In genomic region chrX:65451663-65452062, GRCh38 we compare ENCODE assay signal across 9 cellular contexts.
DNase-seq lines count a peak whose midpoint lies in the region; ATAC-seq and TF ChIP-seq lines count a peak whose summit lies in the region.
"Had no signal": no experiment of that assay in that cellular context is flagged by ENCODE, and none has a peak within 500 bp of the region (broad histone marks: within the 10 kb centered on the region; RNA-seq: fewer than 3 reads in every experiment).

No MANE protein-coding gene starts in this region.

- no peaks in the 10 kb centered on the region for H3K4me1 Mint-ChIP-seq in activated naive CD8-positive, alpha-beta T cell treated with anti-CD3 and anti-CD28 coated beads, Interleukin-2, amount 50 U/mL, for 24 hours
- H3K4me1 Mint-ChIP-seq in activated naive CD8-positive, alpha-beta T cell treated with anti-CD3 and anti-CD28 coated beads for 36 hours: no peaks in the 10 kb centered on the region
- no peaks in the 10 kb centered on the region for H3K4me1 Mint-ChIP-seq in nephron

- no peak overlapping the region for H3K4me3 Mint-ChIP-seq in activated naive CD8-positive, alpha-beta T cell treated with anti-CD3 and anti-CD28 coated beads, Interleukin-2, amount 50 U/mL, for 24 hours
- H3K4me3 Mint-ChIP-seq in activated naive CD8-positive, alpha-beta T cell treated with anti-CD3 and anti-CD28 coated beads for 36 hours: no peak overlapping the region
- no peak overlapping the region for H3K4me3 Mint-ChIP-seq in nephron
- H3K4me3 Mint-ChIP-seq: dendritic cell treated with granulocyte-macrophage colony-stimulating factor and Interleukin-4, amounts not matched to agents 40 ng/mL and 50 ng/mL, for 4 days had no signal

- H3K4me2 ChIP-seq in mammary epithelial cell (ENCODE audit: insufficient read depth, low read depth, low read length): no peak overlapping the region

- BruUV-seq in mammary epithelial cell (replicated peaks; lab: Mats Ljungman, UMichigan): no TSS peak

- H3K4me1 ChIP-seq in mammary epithelial cell (ENCODE audit: insufficient read depth, low read length): no peaks in the 10 kb centered on the region

- no peak overlapping the region for H3K9ac ChIP-seq in mammary epithelial cell (ENCODE audit: insufficient read depth, low read length)

- TF ChIP-seq POLR2A in NB4 (IDR thresholded peaks at IDR 0.05; ENCODE audit: extremely low read depth, insufficient read length): no peak

- TF ChIP-seq CTCF in NB4 (IDR thresholded peaks at IDR 0.05; ENCODE audit: low read depth, low read length): peak; percentile 52
- TF ChIP-seq CTCF in mammary epithelial cell (conservative IDR thresholded peaks at IDR 0.05 in 1 of 2, IDR thresholded peaks at IDR 0.05 in 1 of 2; ENCODE audit: extremely low read depth in 1 of 2, insufficient read depth in 1 of 2, low read depth in 1 of 2, low read length in 2 of 2): peak; percentile 53 to 67
- TF ChIP-seq CTCF in nephron (IDR thresholded peaks at IDR 0.05; ENCODE audit: unreplicated experiment in 3 of 3): peak; percentile 35 to 53 (median 48)

- H3K9me3 Mint-ChIP-seq in activated naive CD8-positive, alpha-beta T cell treated with anti-CD3 and anti-CD28 coated beads, Interleukin-2, amount 50 U/mL, for 24 hours: no peaks in the 10 kb centered on the region
- peaks cover 3% of the 10 kb centered on the region for H3K9me3 Mint-ChIP-seq in activated naive CD8-positive, alpha-beta T cell treated with anti-CD3 and anti-CD28 coated beads for 36 hours
- peaks cover 34% of the 10 kb centered on the region for H3K9me3 Mint-ChIP-seq in nephron

- H3K9me3 ChIP-seq in mammary epithelial cell (replicated peaks; ENCODE audit: insufficient read depth, low read length): peaks cover 3% of the 10 kb centered on the region

- no peak overlapping the region for H3K27ac Mint-ChIP-seq in activated naive CD8-positive, alpha-beta T cell treated with anti-CD3 and anti-CD28 coated beads, Interleukin-2, amount 50 U/mL, for 24 hours
- no peak overlapping the region for H3K27ac Mint-ChIP-seq in activated naive CD8-positive, alpha-beta T cell treated with anti-CD3 and anti-CD28 coated beads for 36 hours
- no peak overlapping the region for H3K27ac Mint-ChIP-seq in nephron
- H3K27ac Mint-ChIP-seq: dendritic cell treated with granulocyte-macrophage colony-stimulating factor and Interleukin-4, amounts not matched to agents 40 ng/mL and 50 ng/mL, for 4 days had no signal

- H2AFZ ChIP-seq in mammary epithelial cell (ENCODE audit: low read depth, low read length): no peak overlapping the region

- H3K27ac ChIP-seq in mammary epithelial cell (ENCODE audit: insufficient read depth, low read depth, low read length) (no peak overlapping the region), substantia nigra (ENCODE audit: low read depth, low read length, poor library complexity, severe bottlenecking) (no peak overlapping the region)

- in situ Hi-C loops in mammary epithelial cell (cut with MboI; ENCODE audit: low sequenced_read_pairs in 2 of 2): no loop called here

- peak; percentile 6 for DNase-seq in activated naive CD8-positive, alpha-beta T cell treated with anti-CD3 and anti-CD28 coated beads, Interleukin-2, amount 50 U/mL, for 24 hours
- no peak for DNase-seq in activated naive CD8-positive, alpha-beta T cell treated with anti-CD3 and anti-CD28 coated beads for 36 hours
- DNase-seq in NB4 (ENCODE audit: low read depth): peak; percentile 34
- peak; percentile 8 for DNase-seq in mammary epithelial cell
- DNase-seq in activated CD4-positive, CD25-positive, alpha-beta regulatory T cell (lab: John Stamatoyannopoulos, UW): no peak
- no peak for DNase-seq in substantia nigra (lab: John Stamatoyannopoulos, UW)

- H3K36me3 ChIP-seq in mammary epithelial cell (ENCODE audit: insufficient read depth, low read length): no peaks in the 10 kb centered on the region

- 50% methylated on average over 2 of the region's 2 CpGs for WGBS in mammary epithelial cell (ENCODE audit: low coverage, missing lambda C conversion rate)

- H3K36me3 Mint-ChIP-seq in activated naive CD8-positive, alpha-beta T cell treated with anti-CD3 and anti-CD28 coated beads, Interleukin-2, amount 50 U/mL, for 24 hours (ENCODE audit: low read depth): no peaks in the 10 kb centered on the region
- H3K36me3 Mint-ChIP-seq in activated naive CD8-positive, alpha-beta T cell treated with anti-CD3 and anti-CD28 coated beads for 36 hours: peaks cover 3% of the 10 kb centered on the region
- peaks cover 9% of the 10 kb centered on the region for H3K36me3 Mint-ChIP-seq in nephron (ENCODE audit: low read depth)

- H3K27me3 Mint-ChIP-seq in activated naive CD8-positive, alpha-beta T cell treated with anti-CD3 and anti-CD28 coated beads, Interleukin-2, amount 50 U/mL, for 24 hours: no peaks in the 10 kb centered on the region
- H3K27me3 Mint-ChIP-seq in activated naive CD8-positive, alpha-beta T cell treated with anti-CD3 and anti-CD28 coated beads for 36 hours: no peaks in the 10 kb centered on the region
- no peaks in the 10 kb centered on the region for H3K27me3 Mint-ChIP-seq in nephron (ENCODE audit: low read depth)
- H3K27me3 Mint-ChIP-seq: dendritic cell treated with granulocyte-macrophage colony-stimulating factor and Interleukin-4, amounts not matched to agents 40 ng/mL and 50 ng/mL, for 4 days had no signal

- no peaks in the 10 kb centered on the region for H3K27me3 ChIP-seq in mammary epithelial cell (ENCODE audit: insufficient read depth, low read length)

- no peaks in the 10 kb centered on the region for H3K79me2 ChIP-seq in mammary epithelial cell (ENCODE audit: insufficient read depth, low read length)

- no peak for ATAC-seq in activated naive CD8-positive, alpha-beta T cell treated with anti-CD3 and anti-CD28 coated beads, Interleukin-2, amount 50 U/mL, for 24 hours
- ATAC-seq in GM21529 (IDR thresholded peaks at IDR 0.05; ENCODE audit: unreplicated experiment): peak; percentile 83

- H3K4me3 ChIP-seq in NB4 (ENCODE audit: low read depth, low read length): no peak overlapping the region
- no peak overlapping the region for H3K4me3 ChIP-seq in mammary epithelial cell (replicated peaks in 1 of 3; ENCODE audit: insufficient read depth in 1 of 3, low read depth in 2 of 3, low read length in 3 of 3)

- H4K20me1 ChIP-seq in mammary epithelial cell (ENCODE audit: insufficient read depth, low read length): no peaks in the 10 kb centered on the region

- intact Hi-C loops in mammary epithelial cell (cut with micrococcal nuclease): no loop called here

- CTCF ChIA-PET in mammary epithelial cell (lab: Charles Lee; ENCODE audit: low non-redundant PET): interaction anchor here (0.9 kb wide), 1 partner anchor 1357 kb away, joined by 5 read pairs; no protein-coding TSS in a partner anchor

- dilution Hi-C loops in mammary epithelial cell (cut with HindIII; ENCODE audit: low sequenced_read_pairs): no loop called here

Comparison
In these comparisons a context has a peak if more than half of its experiments do, and no peak if none do; other contexts are left out.
1. DNase-seq: peak in activated naive CD8-positive, alpha-beta T cell treated with anti-CD3 and anti-CD28 coated beads, Interleukin-2, amount 50 U/mL, for 24 hours (single experiment), NB4 (single experiment) and mammary epithelial cell (single experiment); none in activated naive CD8-positive, alpha-beta T cell treated with anti-CD3 and anti-CD28 coated beads for 36 hours (single experiment), activated CD4-positive, CD25-positive, alpha-beta regulatory T cell (0 of 4) and substantia nigra (0 of 49).
2. Peak in every context shown above with its lines, with median percentiles within 50 percentile points of each other: CTCF ChIP-seq.